Comparison of ENCODE assay signal across 9 cellular contexts in genomic region chrX:78333521-78333920, GRCh38. TPM values are rescaled to one million over a fixed set of nuclear protein-coding genes. Genes with fewer than 3 reads are reported as not detected.
DNase-seq lines count a peak whose midpoint lies in the region; ATAC-seq and TF ChIP-seq lines count a peak whose summit lies in the region.
"Had no signal": no experiment of that assay in that cellular context is flagged by ENCODE, and none has a peak within 500 bp of the region (broad histone marks: within the 10 kb centered on the region; RNA-seq: fewer than 3 reads in every experiment).

No MANE protein-coding gene starts in this region.

- ATAC-seq in GM19351 (IDR thresholded peaks at IDR 0.05; ENCODE audit: unreplicated experiment), result peak; percentile 77
- peak; percentile 57 for ATAC-seq in HG03196 (IDR thresholded peaks at IDR 0.05; ENCODE audit: unreplicated experiment)
- no peak for ATAC-seq in SK-N-SH treated with all-trans-retinoic acid at 6 μM for 48 hours

- intact Hi-C loops in CD14-positive monocyte (cut with micrococcal nuclease), result no loop called here

- H3K9me3 Mint-ChIP-seq in CD14-positive monocyte, result peaks cover 0 to under 1% (median 0%) of the 10 kb centered on the region in 7 donors

- no peak overlapping the region for H3K4me3 Mint-ChIP-seq in CD14-positive monocyte

- no peak overlapping the region for H3K4me3 ChIP-seq in choroid plexus epithelial cell (ENCODE audit: low read depth, low read length)

- TF ChIP-seq CTCF in GM10266 (IDR thresholded peaks at IDR 0.05; ENCODE audit: control insufficient read depth, insufficient read depth, low read depth, missing control alignments) (no peak), choroid plexus epithelial cell (conservative IDR thresholded peaks at IDR 0.05; ENCODE audit: low read depth, low read length) (no peak), CD14-positive monocyte (IDR thresholded peaks at IDR 0.05) (no peak)

- no peak overlapping the region for H3K27ac Mint-ChIP-seq in CD14-positive monocyte

- peaks cover 0 to 2% (median 0%) of the 10 kb centered on the region in 3 donors for H3K27me3 Mint-ChIP-seq in CD14-positive monocyte (ENCODE audit: low read depth in 3 of 3)

- H3K4me1 Mint-ChIP-seq in CD14-positive monocyte, result peaks cover 20% of the 10 kb centered on the region

- peak; percentile 18 for DNase-seq in GM10266 (ENCODE audit: extremely low spot score)
- DNase-seq in choroid plexus epithelial cell (ENCODE audit: low read depth), result peak; percentile 22
- DNase-seq in CD14-positive monocyte (ENCODE audit: low spot score), result no peak
- no peak for DNase-seq in HuH-7 (ENCODE audit: low spot score)
- DNase-seq in EL, result no peak
- DNase-seq: NCI-H69 had no signal

- H3K36me3 Mint-ChIP-seq in CD14-positive monocyte, result no peaks in the 10 kb centered on the region

TF ChIP-seq in SK-N-SH treated with all-trans-retinoic acid at 6 μM for 48 hours, 23 proteins besides CTCF, POLR2A, EP300 and RAD21:
- no peak for TF ChIP-seq PPARA (CRISPR knock-in tag; IDR thresholded peaks at IDR 0.05; ENCODE audit: borderline replicate concordance)
- TF ChIP-seq TCF4 (CRISPR knock-in tag; IDR thresholded peaks at IDR 0.05; ENCODE audit: borderline replicate concordance), result no peak
- TF ChIP-seq ISL1 (CRISPR knock-in tag; IDR thresholded peaks at IDR 0.05), result no peak
- TF ChIP-seq ZFP30 (CRISPR knock-in tag; IDR thresholded peaks at IDR 0.05), result no peak
- TF ChIP-seq ESRRG (CRISPR knock-in tag; IDR thresholded peaks at IDR 0.05), result no peak
- TF ChIP-seq, protein P1, sequence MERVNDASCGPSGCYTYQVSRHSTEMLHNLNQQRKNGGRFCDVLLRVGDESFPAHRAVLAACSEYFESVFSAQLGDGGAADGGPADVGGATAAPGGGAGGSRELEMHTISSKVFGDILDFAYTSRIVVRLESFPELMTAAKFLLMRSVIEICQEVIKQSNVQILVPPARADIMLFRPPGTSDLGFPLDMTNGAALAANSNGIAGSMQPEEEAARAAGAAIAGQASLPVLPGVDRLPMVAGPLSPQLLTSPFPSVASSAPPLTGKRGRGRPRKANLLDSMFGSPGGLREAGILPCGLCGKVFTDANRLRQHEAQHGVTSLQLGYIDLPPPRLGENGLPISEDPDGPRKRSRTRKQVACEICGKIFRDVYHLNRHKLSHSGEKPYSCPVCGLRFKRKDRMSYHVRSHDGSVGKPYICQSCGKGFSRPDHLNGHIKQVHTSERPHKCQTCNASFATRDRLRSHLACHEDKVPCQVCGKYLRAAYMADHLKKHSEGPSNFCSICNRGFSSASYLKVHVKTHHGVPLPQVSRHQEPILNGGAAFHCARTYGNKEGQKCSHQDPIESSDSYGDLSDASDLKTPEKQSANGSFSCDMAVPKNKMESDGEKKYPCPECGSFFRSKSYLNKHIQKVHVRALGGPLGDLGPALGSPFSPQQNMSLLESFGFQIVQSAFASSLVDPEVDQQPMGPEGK (CRISPR knock-in tag; IDR thresholded peaks at IDR 0.05; ENCODE audit: borderline replicate concordance), result no peak
- TF ChIP-seq, protein P2, sequence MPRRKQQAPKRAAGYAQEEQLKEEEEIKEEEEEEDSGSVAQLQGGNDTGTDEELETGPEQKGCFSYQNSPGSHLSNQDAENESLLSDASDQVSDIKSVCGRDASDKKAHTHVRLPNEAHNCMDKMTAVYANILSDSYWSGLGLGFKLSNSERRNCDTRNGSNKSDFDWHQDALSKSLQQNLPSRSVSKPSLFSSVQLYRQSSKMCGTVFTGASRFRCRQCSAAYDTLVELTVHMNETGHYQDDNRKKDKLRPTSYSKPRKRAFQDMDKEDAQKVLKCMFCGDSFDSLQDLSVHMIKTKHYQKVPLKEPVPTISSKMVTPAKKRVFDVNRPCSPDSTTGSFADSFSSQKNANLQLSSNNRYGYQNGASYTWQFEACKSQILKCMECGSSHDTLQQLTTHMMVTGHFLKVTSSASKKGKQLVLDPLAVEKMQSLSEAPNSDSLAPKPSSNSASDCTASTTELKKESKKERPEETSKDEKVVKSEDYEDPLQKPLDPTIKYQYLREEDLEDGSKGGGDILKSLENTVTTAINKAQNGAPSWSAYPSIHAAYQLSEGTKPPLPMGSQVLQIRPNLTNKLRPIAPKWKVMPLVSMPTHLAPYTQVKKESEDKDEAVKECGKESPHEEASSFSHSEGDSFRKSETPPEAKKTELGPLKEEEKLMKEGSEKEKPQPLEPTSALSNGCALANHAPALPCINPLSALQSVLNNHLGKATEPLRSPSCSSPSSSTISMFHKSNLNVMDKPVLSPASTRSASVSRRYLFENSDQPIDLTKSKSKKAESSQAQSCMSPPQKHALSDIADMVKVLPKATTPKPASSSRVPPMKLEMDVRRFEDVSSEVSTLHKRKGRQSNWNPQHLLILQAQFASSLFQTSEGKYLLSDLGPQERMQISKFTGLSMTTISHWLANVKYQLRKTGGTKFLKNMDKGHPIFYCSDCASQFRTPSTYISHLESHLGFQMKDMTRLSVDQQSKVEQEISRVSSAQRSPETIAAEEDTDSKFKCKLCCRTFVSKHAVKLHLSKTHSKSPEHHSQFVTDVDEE (CRISPR knock-in tag; IDR thresholded peaks at IDR 0.05), result no peak
- TF ChIP-seq ZNF70 (CRISPR knock-in tag; IDR thresholded peaks at IDR 0.05), result no peak
- TF ChIP-seq CREB5 (CRISPR knock-in tag; IDR thresholded peaks at IDR 0.05; ENCODE audit: low read depth), result no peak
- no peak for TF ChIP-seq CSDC2 (CRISPR knock-in tag; IDR thresholded peaks at IDR 0.05)
- TF ChIP-seq ZNF8 (CRISPR knock-in tag; IDR thresholded peaks at IDR 0.05), result no peak
- TF ChIP-seq ZNF565 (CRISPR knock-in tag; conservative IDR thresholded peaks at IDR 0.05; ENCODE audit: low read depth), result no peak
- no peak for TF ChIP-seq SNAI2 (CRISPR knock-in tag; IDR thresholded peaks at IDR 0.05)
- no peak for TF ChIP-seq ZFP3 (CRISPR knock-in tag; IDR thresholded peaks at IDR 0.05)

RNA-seq across cellular contexts. Expression of gene CYSLTR1, which starts 6.1 kb away (rescaled TPM):
- 10 to 100 TPM; 45.2 to 46.2 TPM for polyA plus RNA-seq in CD14-positive monocyte

Comparison
In these comparisons a context has a peak if more than half of its experiments do, and no peak if none do; other contexts are left out.
1. DNase-seq: peak in GM10266 (single experiment) and choroid plexus epithelial cell (single experiment); none in CD14-positive monocyte (single experiment), HuH-7 (single experiment) and EL (single experiment).